In the genomic region with DNA sequence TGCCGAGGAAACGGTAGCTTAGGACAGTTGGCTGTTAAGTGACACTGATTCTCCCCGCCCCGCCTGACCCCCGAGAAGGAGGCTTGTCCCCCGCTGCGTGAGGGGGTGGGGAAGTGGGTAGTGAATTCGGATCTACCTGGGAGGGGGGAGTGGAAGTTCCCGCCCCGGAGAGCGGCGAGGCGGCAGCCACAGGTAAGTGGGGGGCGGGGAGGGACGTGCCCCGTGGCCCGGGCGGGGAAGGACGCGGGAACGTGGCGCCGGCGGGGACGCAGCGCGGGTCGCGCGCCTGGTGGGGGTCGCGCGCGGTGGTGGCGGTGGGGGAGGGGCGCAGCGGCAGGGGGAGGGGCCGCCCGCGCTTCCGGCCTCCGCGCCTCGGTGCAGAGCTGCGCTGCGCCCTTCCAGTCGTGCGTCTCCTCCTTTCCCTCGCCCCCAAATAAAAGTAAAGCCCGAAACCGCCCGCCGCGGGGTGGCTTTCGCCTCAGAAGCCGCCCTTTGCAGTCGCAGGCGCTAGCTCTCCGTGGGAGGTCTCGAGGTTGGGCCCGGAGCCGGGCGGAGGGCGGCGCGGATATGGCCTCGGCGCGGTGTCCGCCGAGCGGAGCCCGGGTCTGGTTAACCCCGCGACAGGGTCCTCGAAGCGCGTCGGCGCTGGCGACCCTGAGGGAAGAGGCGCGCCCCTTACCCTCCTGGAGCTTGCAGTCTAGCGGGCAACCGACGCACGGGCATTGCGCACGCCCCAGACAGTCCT, we compare ENCODE assay signal across 1 cellular context.
A peak's percentile ranks its signal among the peaks of the same experiment; 100 is the strongest.
TF ChIP-seq lines count a peak whose summit lies in the region.

No MANE protein-coding gene starts in this region.

TF ChIP-seq in GM12878, 131 proteins besides CTCF, POLR2A, EP300 and RAD21 (continued from another document and continues in another):
- TF ChIP-seq, protein P1, sequence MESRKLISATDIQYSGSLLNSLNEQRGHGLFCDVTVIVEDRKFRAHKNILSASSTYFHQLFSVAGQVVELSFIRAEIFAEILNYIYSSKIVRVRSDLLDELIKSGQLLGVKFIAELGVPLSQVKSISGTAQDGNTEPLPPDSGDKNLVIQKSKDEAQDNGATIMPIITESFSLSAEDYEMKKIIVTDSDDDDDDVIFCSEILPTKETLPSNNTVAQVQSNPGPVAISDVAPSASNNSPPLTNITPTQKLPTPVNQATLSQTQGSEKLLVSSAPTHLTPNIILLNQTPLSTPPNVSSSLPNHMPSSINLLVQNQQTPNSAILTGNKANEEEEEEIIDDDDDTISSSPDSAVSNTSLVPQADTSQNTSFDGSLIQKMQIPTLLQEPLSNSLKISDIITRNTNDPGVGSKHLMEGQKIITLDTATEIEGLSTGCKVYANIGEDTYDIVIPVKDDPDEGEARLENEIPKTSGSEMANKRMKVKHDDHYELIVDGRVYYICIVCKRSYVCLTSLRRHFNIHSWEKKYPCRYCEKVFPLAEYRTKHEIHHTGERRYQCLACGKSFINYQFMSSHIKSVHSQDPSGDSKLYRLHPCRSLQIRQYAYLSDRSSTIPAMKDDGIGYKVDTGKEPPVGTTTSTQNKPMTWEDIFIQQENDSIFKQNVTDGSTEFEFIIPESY (IDR thresholded peaks at IDR 0.05), result no peak
- TF ChIP-seq, protein P2, sequence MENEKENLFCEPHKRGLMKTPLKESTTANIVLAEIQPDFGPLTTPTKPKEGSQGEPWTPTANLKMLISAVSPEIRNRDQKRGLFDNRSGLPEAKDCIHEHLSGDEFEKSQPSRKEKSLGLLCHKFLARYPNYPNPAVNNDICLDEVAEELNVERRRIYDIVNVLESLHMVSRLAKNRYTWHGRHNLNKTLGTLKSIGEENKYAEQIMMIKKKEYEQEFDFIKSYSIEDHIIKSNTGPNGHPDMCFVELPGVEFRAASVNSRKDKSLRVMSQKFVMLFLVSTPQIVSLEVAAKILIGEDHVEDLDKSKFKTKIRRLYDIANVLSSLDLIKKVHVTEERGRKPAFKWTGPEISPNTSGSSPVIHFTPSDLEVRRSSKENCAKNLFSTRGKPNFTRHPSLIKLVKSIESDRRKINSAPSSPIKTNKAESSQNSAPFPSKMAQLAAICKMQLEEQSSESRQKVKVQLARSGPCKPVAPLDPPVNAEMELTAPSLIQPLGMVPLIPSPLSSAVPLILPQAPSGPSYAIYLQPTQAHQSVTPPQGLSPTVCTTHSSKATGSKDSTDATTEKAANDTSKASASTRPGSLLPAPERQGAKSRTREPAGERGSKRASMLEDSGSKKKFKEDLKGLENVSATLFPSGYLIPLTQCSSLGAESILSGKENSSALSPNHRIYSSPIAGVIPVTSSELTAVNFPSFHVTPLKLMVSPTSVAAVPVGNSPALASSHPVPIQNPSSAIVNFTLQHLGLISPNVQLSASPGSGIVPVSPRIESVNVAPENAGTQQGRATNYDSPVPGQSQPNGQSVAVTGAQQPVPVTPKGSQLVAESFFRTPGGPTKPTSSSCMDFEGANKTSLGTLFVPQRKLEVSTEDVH (IDR thresholded peaks at IDR 0.05; ENCODE audit: low read depth, partially characterized antibody), result no peak
- TF ChIP-seq SREBF2 (IDR thresholded peaks at IDR 0.05; ENCODE audit: low read length) (no peak), BACH1 (IDR thresholded peaks at IDR 0.05; ENCODE audit: borderline replicate concordance) (peak; percentile 49; the same call in 1 of the 2 replicates), RB1 (IDR thresholded peaks at IDR 0.05; ENCODE audit: borderline replicate concordance) (peak; percentile 40; the same call in 1 of the 2 replicates), SMAD1 (IDR thresholded peaks at IDR 0.05; ENCODE audit: low read depth, partially characterized antibody) (no peak), HCFC1 (IDR thresholded peaks at IDR 0.05; ENCODE audit: low read length) (no peak), KDM1A (IDR thresholded peaks at IDR 0.05; ENCODE audit: borderline replicate concordance) (no peak), SMC3 (IDR thresholded peaks at IDR 0.05; ENCODE audit: borderline replicate concordance, low read length) (no peak), POU2F2 (IDR thresholded peaks at IDR 0.05; ENCODE audit: borderline replicate concordance, low read depth, low read length) (peak; percentile 21; the same call in 2 of the 3 replicates), POLR2AphosphoS2 (IDR thresholded peaks at IDR 0.05; ENCODE audit: low read depth, low read length) (no peak; the same call in 1 of the 2 replicates), LARP7 (IDR thresholded peaks at IDR 0.05) (peak; percentile 80; the same call in 1 of the 2 replicates), SUZ12 (IDR thresholded peaks at IDR 0.05; ENCODE audit: unreplicated experiment) (no peak), BCL11A (IDR thresholded peaks at IDR 0.05; ENCODE audit: low read depth, low read length) (no peak), TARDBP (IDR thresholded peaks at IDR 0.05; ENCODE audit: borderline replicate concordance) (0 out of 2 replicates have a peak, but pooled peaks have one; percentile 55), HDAC2 (IDR thresholded peaks at IDR 0.05) (no peak), SMAD5 (IDR thresholded peaks at IDR 0.05; ENCODE audit: low read depth) (no peak), FOXK2 (IDR thresholded peaks at IDR 0.05) (no peak), ETV6 (conservative IDR thresholded peaks at IDR 0.05 in 1 of 2, IDR thresholded peaks at IDR 0.05 in 1 of 2; ENCODE audit: borderline replicate concordance in 1 of 2, low read depth in 1 of 2) (peak in 1 of 2 experiments; percentile 33; a peak in 1 of 4 replicates), ZNF217 (IDR thresholded peaks at IDR 0.05) (no peak), TCF7 (IDR thresholded peaks at IDR 0.05; ENCODE audit: borderline replicate concordance) (no peak), PML (IDR thresholded peaks at IDR 0.05; ENCODE audit: low read length) (peak; percentile 86; the same call in 1 of the 2 replicates), EZH2 (IDR thresholded peaks at IDR 0.05; ENCODE audit: borderline replicate concordance, control insufficient read depth, low read depth, low read length) (no peak), HDGF (IDR thresholded peaks at IDR 0.05) (no peak), TCF12 (IDR thresholded peaks at IDR 0.05; ENCODE audit: low read depth, low read length) (no peak), CBX3 (IDR thresholded peaks at IDR 0.05; ENCODE audit: borderline replicate concordance, low read depth) (no peak), ASH2L (IDR thresholded peaks at IDR 0.05; ENCODE audit: borderline replicate concordance, low read depth) (no peak; the same call in 1 of the 2 replicates)
- TF ChIP-seq, protein P3, sequence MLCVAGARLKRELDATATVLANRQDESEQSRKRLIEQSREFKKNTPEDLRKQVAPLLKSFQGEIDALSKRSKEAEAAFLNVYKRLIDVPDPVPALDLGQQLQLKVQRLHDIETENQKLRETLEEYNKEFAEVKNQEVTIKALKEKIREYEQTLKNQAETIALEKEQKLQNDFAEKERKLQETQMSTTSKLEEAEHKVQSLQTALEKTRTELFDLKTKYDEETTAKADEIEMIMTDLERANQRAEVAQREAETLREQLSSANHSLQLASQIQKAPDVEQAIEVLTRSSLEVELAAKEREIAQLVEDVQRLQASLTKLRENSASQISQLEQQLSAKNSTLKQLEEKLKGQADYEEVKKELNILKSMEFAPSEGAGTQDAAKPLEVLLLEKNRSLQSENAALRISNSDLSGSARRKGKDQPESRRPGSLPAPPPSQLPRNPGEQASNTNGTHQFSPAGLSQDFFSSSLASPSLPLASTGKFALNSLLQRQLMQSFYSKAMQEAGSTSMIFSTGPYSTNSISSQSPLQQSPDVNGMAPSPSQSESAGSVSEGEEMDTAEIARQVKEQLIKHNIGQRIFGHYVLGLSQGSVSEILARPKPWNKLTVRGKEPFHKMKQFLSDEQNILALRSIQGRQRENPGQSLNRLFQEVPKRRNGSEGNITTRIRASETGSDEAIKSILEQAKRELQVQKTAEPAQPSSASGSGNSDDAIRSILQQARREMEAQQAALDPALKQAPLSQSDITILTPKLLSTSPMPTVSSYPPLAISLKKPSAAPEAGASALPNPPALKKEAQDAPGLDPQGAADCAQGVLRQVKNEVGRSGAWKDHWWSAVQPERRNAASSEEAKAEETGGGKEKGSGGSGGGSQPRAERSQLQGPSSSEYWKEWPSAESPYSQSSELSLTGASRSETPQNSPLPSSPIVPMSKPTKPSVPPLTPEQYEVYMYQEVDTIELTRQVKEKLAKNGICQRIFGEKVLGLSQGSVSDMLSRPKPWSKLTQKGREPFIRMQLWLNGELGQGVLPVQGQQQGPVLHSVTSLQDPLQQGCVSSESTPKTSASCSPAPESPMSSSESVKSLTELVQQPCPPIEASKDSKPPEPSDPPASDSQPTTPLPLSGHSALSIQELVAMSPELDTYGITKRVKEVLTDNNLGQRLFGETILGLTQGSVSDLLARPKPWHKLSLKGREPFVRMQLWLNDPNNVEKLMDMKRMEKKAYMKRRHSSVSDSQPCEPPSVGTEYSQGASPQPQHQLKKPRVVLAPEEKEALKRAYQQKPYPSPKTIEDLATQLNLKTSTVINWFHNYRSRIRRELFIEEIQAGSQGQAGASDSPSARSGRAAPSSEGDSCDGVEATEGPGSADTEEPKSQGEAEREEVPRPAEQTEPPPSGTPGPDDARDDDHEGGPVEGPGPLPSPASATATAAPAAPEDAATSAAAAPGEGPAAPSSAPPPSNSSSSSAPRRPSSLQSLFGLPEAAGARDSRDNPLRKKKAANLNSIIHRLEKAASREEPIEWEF (IDR thresholded peaks at IDR 0.05; ENCODE audit: insufficient replicate concordance, low read depth, low read length), result no peak
- TF ChIP-seq, protein P4, sequence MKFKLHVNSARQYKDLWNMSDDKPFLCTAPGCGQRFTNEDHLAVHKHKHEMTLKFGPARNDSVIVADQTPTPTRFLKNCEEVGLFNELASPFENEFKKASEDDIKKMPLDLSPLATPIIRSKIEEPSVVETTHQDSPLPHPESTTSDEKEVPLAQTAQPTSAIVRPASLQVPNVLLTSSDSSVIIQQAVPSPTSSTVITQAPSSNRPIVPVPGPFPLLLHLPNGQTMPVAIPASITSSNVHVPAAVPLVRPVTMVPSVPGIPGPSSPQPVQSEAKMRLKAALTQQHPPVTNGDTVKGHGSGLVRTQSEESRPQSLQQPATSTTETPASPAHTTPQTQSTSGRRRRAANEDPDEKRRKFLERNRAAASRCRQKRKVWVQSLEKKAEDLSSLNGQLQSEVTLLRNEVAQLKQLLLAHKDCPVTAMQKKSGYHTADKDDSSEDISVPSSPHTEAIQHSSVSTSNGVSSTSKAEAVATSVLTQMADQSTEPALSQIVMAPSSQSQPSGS (IDR thresholded peaks at IDR 0.05; ENCODE audit: low read length), result no peak
- TF ChIP-seq, protein P5, sequence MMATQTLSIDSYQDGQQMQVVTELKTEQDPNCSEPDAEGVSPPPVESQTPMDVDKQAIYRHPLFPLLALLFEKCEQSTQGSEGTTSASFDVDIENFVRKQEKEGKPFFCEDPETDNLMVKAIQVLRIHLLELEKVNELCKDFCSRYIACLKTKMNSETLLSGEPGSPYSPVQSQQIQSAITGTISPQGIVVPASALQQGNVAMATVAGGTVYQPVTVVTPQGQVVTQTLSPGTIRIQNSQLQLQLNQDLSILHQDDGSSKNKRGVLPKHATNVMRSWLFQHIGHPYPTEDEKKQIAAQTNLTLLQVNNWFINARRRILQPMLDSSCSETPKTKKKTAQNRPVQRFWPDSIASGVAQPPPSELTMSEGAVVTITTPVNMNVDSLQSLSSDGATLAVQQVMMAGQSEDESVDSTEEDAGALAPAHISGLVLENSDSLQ (IDR thresholded peaks at IDR 0.05), result no peak
- TF ChIP-seq, protein P6, sequence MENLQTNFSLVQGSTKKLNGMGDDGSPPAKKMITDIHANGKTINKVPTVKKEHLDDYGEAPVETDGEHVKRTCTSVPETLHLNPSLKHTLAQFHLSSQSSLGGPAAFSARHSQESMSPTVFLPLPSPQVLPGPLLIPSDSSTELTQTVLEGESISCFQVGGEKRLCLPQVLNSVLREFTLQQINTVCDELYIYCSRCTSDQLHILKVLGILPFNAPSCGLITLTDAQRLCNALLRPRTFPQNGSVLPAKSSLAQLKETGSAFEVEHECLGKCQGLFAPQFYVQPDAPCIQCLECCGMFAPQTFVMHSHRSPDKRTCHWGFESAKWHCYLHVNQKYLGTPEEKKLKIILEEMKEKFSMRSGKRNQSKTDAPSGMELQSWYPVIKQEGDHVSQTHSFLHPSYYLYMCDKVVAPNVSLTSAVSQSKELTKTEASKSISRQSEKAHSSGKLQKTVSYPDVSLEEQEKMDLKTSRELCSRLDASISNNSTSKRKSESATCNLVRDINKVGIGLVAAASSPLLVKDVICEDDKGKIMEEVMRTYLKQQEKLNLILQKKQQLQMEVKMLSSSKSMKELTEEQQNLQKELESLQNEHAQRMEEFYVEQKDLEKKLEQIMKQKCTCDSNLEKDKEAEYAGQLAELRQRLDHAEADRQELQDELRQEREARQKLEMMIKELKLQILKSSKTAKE (IDR thresholded peaks at IDR 0.05; ENCODE audit: low read depth, poor library complexity, severe bottlenecking), result no peak
- TF ChIP-seq, protein P7, sequence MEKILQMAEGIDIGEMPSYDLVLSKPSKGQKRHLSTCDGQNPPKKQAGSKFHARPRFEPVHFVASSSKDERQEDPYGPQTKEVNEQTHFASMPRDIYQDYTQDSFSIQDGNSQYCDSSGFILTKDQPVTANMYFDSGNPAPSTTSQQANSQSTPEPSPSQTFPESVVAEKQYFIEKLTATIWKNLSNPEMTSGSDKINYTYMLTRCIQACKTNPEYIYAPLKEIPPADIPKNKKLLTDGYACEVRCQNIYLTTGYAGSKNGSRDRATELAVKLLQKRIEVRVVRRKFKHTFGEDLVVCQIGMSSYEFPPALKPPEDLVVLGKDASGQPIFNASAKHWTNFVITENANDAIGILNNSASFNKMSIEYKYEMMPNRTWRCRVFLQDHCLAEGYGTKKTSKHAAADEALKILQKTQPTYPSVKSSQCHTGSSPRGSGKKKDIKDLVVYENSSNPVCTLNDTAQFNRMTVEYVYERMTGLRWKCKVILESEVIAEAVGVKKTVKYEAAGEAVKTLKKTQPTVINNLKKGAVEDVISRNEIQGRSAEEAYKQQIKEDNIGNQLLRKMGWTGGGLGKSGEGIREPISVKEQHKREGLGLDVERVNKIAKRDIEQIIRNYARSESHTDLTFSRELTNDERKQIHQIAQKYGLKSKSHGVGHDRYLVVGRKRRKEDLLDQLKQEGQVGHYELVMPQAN (conservative IDR thresholded peaks at IDR 0.05), result peak; percentile 78
- TF ChIP-seq, protein P8, sequence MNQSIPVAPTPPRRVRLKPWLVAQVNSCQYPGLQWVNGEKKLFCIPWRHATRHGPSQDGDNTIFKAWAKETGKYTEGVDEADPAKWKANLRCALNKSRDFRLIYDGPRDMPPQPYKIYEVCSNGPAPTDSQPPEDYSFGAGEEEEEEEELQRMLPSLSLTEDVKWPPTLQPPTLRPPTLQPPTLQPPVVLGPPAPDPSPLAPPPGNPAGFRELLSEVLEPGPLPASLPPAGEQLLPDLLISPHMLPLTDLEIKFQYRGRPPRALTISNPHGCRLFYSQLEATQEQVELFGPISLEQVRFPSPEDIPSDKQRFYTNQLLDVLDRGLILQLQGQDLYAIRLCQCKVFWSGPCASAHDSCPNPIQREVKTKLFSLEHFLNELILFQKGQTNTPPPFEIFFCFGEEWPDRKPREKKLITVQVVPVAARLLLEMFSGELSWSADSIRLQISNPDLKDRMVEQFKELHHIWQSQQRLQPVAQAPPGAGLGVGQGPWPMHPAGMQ (IDR thresholded peaks at IDR 0.05; ENCODE audit: borderline replicate concordance), result no peak
- TF ChIP-seq, protein P9, sequence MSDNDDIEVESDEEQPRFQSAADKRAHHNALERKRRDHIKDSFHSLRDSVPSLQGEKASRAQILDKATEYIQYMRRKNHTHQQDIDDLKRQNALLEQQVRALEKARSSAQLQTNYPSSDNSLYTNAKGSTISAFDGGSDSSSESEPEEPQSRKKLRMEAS (IDR thresholded peaks at IDR 0.05; ENCODE audit: low read depth, low read length), result no peak
